In the genomic region with DNA sequence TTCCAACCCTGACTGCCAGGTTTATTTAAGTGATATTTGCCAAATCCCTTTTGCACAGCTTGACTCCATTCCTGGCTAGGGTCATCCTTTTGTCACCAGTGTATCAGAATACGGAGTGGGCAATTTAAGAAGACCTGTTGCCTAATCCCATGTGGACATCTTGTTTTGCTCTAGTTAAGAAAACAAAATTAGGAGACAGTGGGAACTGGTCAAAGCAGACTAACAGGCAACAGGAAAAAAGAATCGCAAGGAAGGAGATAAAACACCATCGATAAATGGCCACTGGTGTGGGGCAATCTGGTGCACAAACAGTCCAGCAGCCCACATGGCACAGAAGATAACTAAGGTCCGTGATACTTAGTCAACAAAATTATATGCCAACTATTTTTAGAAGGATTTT, we compare ENCODE assay signal across 13 cellular contexts.
"Had no signal": no experiment of that assay in that cellular context is flagged by ENCODE, and none has a peak within 500 bp of the region (broad histone marks: within the 10 kb centered on the region; RNA-seq: fewer than 3 reads in every experiment).

No MANE protein-coding gene starts in this region.

- H3K27ac ChIP-seq: brain microvascular endothelial cell, ovary, stomach had no signal

- DNase-seq: activated CD4-positive, alpha-beta T cell treated with anti-CD3 and anti-CD28 coated beads, Interleukin-2, amount 50 U/mL, for 48 hours; activated CD8-positive, alpha-beta memory T cell treated with anti-CD3 and anti-CD28 coated beads, Interleukin-2, amount 10 ng/mL, durations not matched to agents 7 days and 5 days; activated gamma-delta T cell; activated T-cell treated with anti-CD3 and anti-CD28 coated beads, Interleukin-2, amount 50 U/mL, for 24 hours; brain microvascular endothelial cell; glutamatergic neuron; immature natural killer cell; nephron progenitor cell; ovary; small intestine; stomach had no signal

- H3K4me3 ChIP-seq: ovary, stomach had no signal

- ATAC-seq: activated CD4-positive, CD25-positive, alpha-beta regulatory T cell treated with anti-CD3 and anti-CD28 coated beads, Interleukin-2, amount 50 U/mL, for 24 hours; activated CD8-positive, alpha-beta memory T cell treated with anti-CD3 and anti-CD28 coated beads, Interleukin-2, amount 10 ng/mL, durations not matched to agents 7 days and 5 days; esophagus mucosa had no signal

- H3K36me3 ChIP-seq: brain microvascular endothelial cell, ovary had no signal

- H3K9me3 ChIP-seq: ovary, stomach had no signal

- H3K27me3 ChIP-seq: brain microvascular endothelial cell, ovary, stomach had no signal
